8 cellular contexts compared by ENCODE assay signal in genomic region chr1:27959792-27960603, GRCh38. TPM values are rescaled to one million over a fixed set of nuclear protein-coding genes. Genes with fewer than 3 reads are reported as not detected.
DNase-seq lines count a peak whose midpoint lies in the region; ATAC-seq and TF ChIP-seq lines count a peak whose summit lies in the region.

XKR8 (plus strand) TSS chr1:27959973; CDS start chr1:27960070, 97 bp downstream.

- TF ChIP-seq CTCF in mucosa of descending colon (IDR thresholded peaks at IDR 0.05), result peak; percentile 51

- peaks cover 9% of the 10 kb centered on the region for H3K4me1 ChIP-seq in mucosa of descending colon (ENCODE audit: low read depth)

- H3K4me3 ChIP-seq in mucosa of descending colon, result peak within 1 kb of the TSS; percentile 61

- H3K36me3 ChIP-seq in mucosa of descending colon (ENCODE audit: low read depth), result no peaks in the 10 kb centered on the region

- intact Hi-C loops in mucosa of descending colon (cut with DNase I, micrococcal nuclease), result no loop called here

- DNase-seq in NCI-H1092 treated with DMSO at 0.1 percent for 48 hours (lab: John Stamatoyannopoulos, UW) (peak; percentile 11), NCI-H1092 (lab: John Stamatoyannopoulos, UW) (no peak), NCI-H510A (lab: John Stamatoyannopoulos, UW) (peak; percentile 91), epidermal melanocyte (ENCODE audit: insufficient read length, low spot score) (peak; percentile 86), mucosa of descending colon (peak; percentile 86 to 93 (median 93))
- DNase-seq in activated CD8-positive, alpha-beta memory T cell treated with anti-CD3 and anti-CD28 coated beads, Interleukin-2, amount 50 U/mL, for 48 hours, result peak; percentile 91
- DNase-seq in stimulated activated CD8-positive, alpha-beta memory T cell treated with anti-CD3 and anti-CD28 coated beads, Interleukin-4, amount 100 ng/mL, for 48 hours, result peak; percentile 88

- H3K9me3 ChIP-seq in mucosa of descending colon, result no peaks in the 10 kb centered on the region

- ATAC-seq in HG02981 (IDR thresholded peaks at IDR 0.05; ENCODE audit: unreplicated experiment), result peak; percentile 80
- peak; percentile 95 for ATAC-seq in mucosa of descending colon

RNA-seq across cellular contexts. Expression of gene XKR8, which starts in this region (rescaled TPM):
- total RNA-seq in mucosa of descending colon, result 1 to 10 TPM; 8.2 to 9.8 (median 9.1) TPM
